1 cellular context compared by ENCODE assay signal in the genomic region with DNA sequence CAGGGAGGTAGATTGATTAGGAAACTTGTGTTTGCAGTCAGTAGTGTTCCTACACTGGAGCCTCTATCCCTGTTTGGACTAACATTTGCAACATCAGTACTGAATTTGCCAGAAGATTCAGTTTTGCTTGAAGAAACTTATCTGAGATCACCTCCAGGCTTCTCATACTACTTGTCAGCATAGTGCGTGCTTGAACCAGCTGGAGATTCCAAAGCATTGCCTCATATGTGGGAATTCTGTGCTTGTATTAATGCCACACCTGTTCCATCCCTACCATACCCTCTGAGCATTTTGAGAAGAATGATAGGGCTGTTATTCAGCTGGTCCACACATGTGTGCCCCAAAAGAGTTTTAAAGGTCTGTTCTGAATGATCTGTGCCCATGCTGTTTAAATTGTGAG.
TF ChIP-seq lines count a peak whose summit lies in the region.

No MANE protein-coding gene starts in this region.

TF ChIP-seq in IMR-90, 13 proteins besides CTCF, POLR2A, EP300 and RAD21:
- TF ChIP-seq, protein P1, sequence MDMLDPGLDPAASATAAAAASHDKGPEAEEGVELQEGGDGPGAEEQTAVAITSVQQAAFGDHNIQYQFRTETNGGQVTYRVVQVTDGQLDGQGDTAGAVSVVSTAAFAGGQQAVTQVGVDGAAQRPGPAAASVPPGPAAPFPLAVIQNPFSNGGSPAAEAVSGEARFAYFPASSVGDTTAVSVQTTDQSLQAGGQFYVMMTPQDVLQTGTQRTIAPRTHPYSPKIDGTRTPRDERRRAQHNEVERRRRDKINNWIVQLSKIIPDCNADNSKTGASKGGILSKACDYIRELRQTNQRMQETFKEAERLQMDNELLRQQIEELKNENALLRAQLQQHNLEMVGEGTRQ (IDR thresholded peaks at IDR 0.05; ENCODE audit: low read depth, low read length) = no peak
- TF ChIP-seq BHLHE40 (IDR thresholded peaks at IDR 0.05; ENCODE audit: low read depth, low read length) (no peak), CHD1 (IDR thresholded peaks at IDR 0.05; ENCODE audit: low read depth, low read length) (no peak), CEBPB (IDR thresholded peaks at IDR 0.05; ENCODE audit: low read depth, low read length) (no peak), RCOR1 (IDR thresholded peaks at IDR 0.05; ENCODE audit: insufficient replicate concordance, low read length) (no peak), FOS (IDR thresholded peaks at IDR 0.05; ENCODE audit: low read depth, low read length) (no peak), MAFK (IDR thresholded peaks at IDR 0.05; ENCODE audit: low read depth, low read length) (no peak), SMC3 (IDR thresholded peaks at IDR 0.05; ENCODE audit: low read depth, low read length) (no peak), RFX5 (IDR thresholded peaks at IDR 0.05; ENCODE audit: low read depth, low read length) (no peak), MXI1 (IDR thresholded peaks at IDR 0.05; ENCODE audit: borderline replicate concordance, low read depth, low read length) (no peak), MAZ (IDR thresholded peaks at IDR 0.05; ENCODE audit: borderline replicate concordance, low read depth, low read length) (no peak), NFE2L2 (IDR thresholded peaks at IDR 0.05; ENCODE audit: low read depth, low read length) (no peak)
- TF ChIP-seq, protein P2, sequence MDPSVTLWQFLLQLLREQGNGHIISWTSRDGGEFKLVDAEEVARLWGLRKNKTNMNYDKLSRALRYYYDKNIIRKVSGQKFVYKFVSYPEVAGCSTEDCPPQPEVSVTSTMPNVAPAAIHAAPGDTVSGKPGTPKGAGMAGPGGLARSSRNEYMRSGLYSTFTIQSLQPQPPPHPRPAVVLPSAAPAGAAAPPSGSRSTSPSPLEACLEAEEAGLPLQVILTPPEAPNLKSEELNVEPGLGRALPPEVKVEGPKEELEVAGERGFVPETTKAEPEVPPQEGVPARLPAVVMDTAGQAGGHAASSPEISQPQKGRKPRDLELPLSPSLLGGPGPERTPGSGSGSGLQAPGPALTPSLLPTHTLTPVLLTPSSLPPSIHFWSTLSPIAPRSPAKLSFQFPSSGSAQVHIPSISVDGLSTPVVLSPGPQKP (IDR thresholded peaks at IDR 0.05; ENCODE audit: borderline replicate concordance, low read depth, low read length) = no peak
